Comparison of ENCODE assay signal across 7 cellular contexts in the genomic region with DNA sequence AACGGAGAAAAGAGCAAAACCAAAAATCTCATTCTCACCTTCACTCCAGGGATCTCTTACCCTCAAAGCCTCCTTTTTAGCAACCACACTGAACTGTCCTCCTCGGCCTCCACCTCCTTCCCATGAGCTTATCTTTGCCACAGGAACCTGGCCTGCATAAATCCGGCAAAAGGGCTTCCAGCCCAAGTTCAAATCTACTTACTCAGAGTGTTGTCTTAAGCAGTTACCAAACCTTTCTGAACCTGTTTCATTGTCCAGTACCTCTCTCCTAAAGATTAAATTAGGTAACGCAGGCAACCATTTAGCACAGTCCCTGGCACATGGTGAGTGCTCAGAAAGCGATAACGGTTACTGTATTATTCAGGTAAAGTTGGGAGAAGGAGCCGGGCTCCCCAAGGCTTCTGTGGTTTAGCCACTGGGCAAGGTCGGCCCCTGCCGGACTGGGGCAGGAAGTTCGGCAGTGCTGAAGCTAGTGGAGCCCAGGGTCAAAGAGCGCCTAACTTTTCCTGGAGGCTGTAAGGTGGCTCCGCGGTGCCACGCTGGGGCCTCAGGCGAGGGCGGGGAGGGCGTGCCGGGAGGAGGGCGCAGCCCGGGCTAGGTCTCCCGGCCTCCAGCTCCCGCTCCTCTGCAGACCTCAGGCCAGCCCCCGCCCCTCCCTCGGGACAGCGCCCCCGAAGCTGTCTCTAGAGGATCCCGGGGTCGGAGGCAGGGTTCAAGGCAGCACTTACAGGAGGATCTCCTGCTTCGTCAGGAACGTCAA. TPM values are rescaled to one million over a fixed set of nuclear protein-coding genes. Genes with fewer than 3 reads are reported as not detected.
DNase-seq lines count a peak whose midpoint lies in the region; FAIRE-seq and TF ChIP-seq lines count a peak whose summit lies in the region.

No MANE protein-coding gene starts in this region.

- H4K91ac ChIP-seq in H1 (replicated peaks; ENCODE audit: insufficient read length, low read length), result no peak overlapping the region

- H3K36me3 ChIP-seq in HEK293 (ENCODE audit: control insufficient read depth in 2 of 2, insufficient read depth in 1 of 2, low read length in 2 of 2) (peaks cover 14 to 47% of the 10 kb centered on the region in 2 experiments; a peak in 2 of 3 replicates), MM.1S (replicated peaks; ENCODE audit: insufficient read depth, low read length) (peaks cover 9% of the 10 kb centered on the region; the same call in 1 of the 2 replicates), H1 (ENCODE audit: control insufficient read depth in 2 of 4, insufficient read depth in 4 of 4, low read length in 3 of 4) (peaks cover 0 to 13% (median 8%) of the 10 kb centered on the region in 4 experiments; a peak in 5 of 8 replicates)

- H3K4me1 ChIP-seq in HEK293 (ENCODE audit: control insufficient read depth, insufficient read depth, low read length), result no peaks in the 10 kb centered on the region
- H3K4me1 ChIP-seq in MM.1S (ENCODE audit: low read length), result peaks cover 7% of the 10 kb centered on the region
- H3K4me1 ChIP-seq in H1 (replicated peaks in 1 of 4; ENCODE audit: control insufficient read depth in 3 of 4, insufficient read depth in 4 of 4, low read length in 3 of 4), result peaks cover 0 to 6% (median under 1%) of the 10 kb centered on the region in 4 experiments; a peak in 4 of 7 replicates

- no peak overlapping the region for H2BK120ac ChIP-seq in H1 (replicated peaks; ENCODE audit: low read depth, low read length)

- no peak overlapping the region for H4K5ac ChIP-seq in H1 (ENCODE audit: insufficient read length, low read depth, low read length)

- H3K4me3 ChIP-seq in GM12875 (ENCODE audit: low read depth, low read length) (peak overlapping the region; percentile 83), HEK293 (ENCODE audit: low read depth, low read length) (peak overlapping the region; percentile 72), MM.1S (ENCODE audit: low read length) (peak overlapping the region; percentile 93), H1 (ENCODE audit: extremely low read depth in 1 of 4, insufficient read depth in 2 of 4, low read depth in 3 of 4, low read length in 4 of 4) (peak overlapping the region; percentile 57 to 76 (median 73))

- TF ChIP-seq RAD21 in H1 (IDR thresholded peaks at IDR 0.05 in 1 of 2, conservative IDR thresholded peaks at IDR 0.05 in 1 of 2; ENCODE audit: low read depth in 2 of 2, low read length in 2 of 2), result peak; percentile 73 to 83

- TF ChIP-seq EP300 in H1 (IDR thresholded peaks at IDR 0.05; ENCODE audit: borderline replicate concordance in 1 of 2, low read depth in 2 of 2, low read length in 2 of 2), result no peak

- no peak overlapping the region for H3K14ac ChIP-seq in H1 (ENCODE audit: insufficient read length)

- H4K20me1 ChIP-seq in MM.1S (ENCODE audit: insufficient read depth, low read length) (no peaks in the 10 kb centered on the region), H1 (replicated peaks in 1 of 2; ENCODE audit: control insufficient read depth in 1 of 2, insufficient read depth in 2 of 2, low read length in 2 of 2) (peaks cover 0 to 4% of the 10 kb centered on the region in 2 experiments)

- no peak overlapping the region for H3K18ac ChIP-seq in H1 (ENCODE audit: extremely low read depth, low read length)

- H3K27ac ChIP-seq in HEK293 (ENCODE audit: extremely low read depth, low read depth, low read length), result peak overlapping the region; percentile 47; the same call in 1 of the 2 replicates
- peak overlapping the region; percentile 78 for H3K27ac ChIP-seq in MM.1S (ENCODE audit: low read length)
- no peak overlapping the region for H3K27ac ChIP-seq in H1 (ENCODE audit: low read depth, low read length)

- no peak overlapping the region for H2BK20ac ChIP-seq in H1 (ENCODE audit: low read length)

- H3K56ac ChIP-seq in H1 (replicated peaks; ENCODE audit: insufficient read length, low read depth, low read length), result no peak overlapping the region

- DNase-seq in MM.1S (peak; percentile 76), H1 (ENCODE audit: low read depth in 1 of 2, low spot score in 2 of 2) (peak in 1 of 2 experiments; percentile 84), midbrain (lab: John Stamatoyannopoulos, UW) (peak; percentile 40)
- DNase-seq in activated CD4-positive, alpha-beta T cell treated with anti-CD3 and anti-CD28 coated beads for 48 hours, result peak; percentile 82
- DNase-seq in stimulated activated CD8-positive, alpha-beta memory T cell treated with anti-CD3 and anti-CD28 coated beads, Interleukin-7, amount 100 ng/mL, for 48 hours (ENCODE audit: extremely low read depth in 1 of 2, low read depth in 1 of 2), result peak; percentile 43

- H3K4me2 ChIP-seq in MM.1S (ENCODE audit: low read depth, low read length) (peak overlapping the region; percentile 91), H1 (ENCODE audit: insufficient read depth in 1 of 2, low read depth in 2 of 2, low read length in 2 of 2) (peak overlapping the region; percentile 57 to 86)

- H3F3A ChIP-seq in MM.1S (ENCODE audit: insufficient read depth, low read length), result peaks cover 18% of the 10 kb centered on the region

- WGBS in H1 (ENCODE audit: extremely low coverage in 1 of 2, insufficient coverage in 1 of 2, insufficient read length in 1 of 2, insufficient replicate concordance in 2 of 2, low coverage in 1 of 2, low lambda C conversion rate in 2 of 2, missing lambda C conversion rate in 1 of 2), 2 experiments, result 16% methylated on average over 14 of the region's 30 CpGs; no CpG with 5 or more reads in 1 of the 2 experiments

- H3K79me2 ChIP-seq in MM.1S (ENCODE audit: low read length) (peaks cover 11% of the 10 kb centered on the region), H1 (ENCODE audit: control insufficient read depth in 1 of 2, insufficient read depth in 2 of 2, low read length in 2 of 2) (no peaks in the 10 kb centered on the region)

- no peak for FAIRE-seq in H1 (lab: Jason Lieb, UNC)

- peaks cover 5% of the 10 kb centered on the region for H3K23me2 ChIP-seq in H1 (ENCODE audit: low read depth, low read length)

- H2BK15ac ChIP-seq in H1 (ENCODE audit: low read length), result no peak overlapping the region

- no peak overlapping the region for H4K8ac ChIP-seq in H1 (ENCODE audit: extremely low read depth, insufficient read depth, low read length)

- H3K9ac ChIP-seq in MM.1S (ENCODE audit: low read length) (peak overlapping the region; percentile 81), H1 (replicated peaks in 1 of 4; ENCODE audit: extremely low read depth in 1 of 4, low read depth in 3 of 4, low read length in 3 of 4) (peak overlapping the region in 3 of 4 experiments; percentile 45 to 59 (median 56); a peak in 3 of 7 replicates)

- no peak overlapping the region for H2BK5ac ChIP-seq in H1 (ENCODE audit: low read depth, low read length)

- H3K27me3 ChIP-seq in MM.1S (replicated peaks; ENCODE audit: insufficient read depth, low read length) (no peaks in the 10 kb centered on the region), H1 (replicated peaks in 1 of 4; ENCODE audit: control insufficient read depth in 3 of 4, extremely low read depth in 1 of 4, insufficient read depth in 3 of 4, low read length in 3 of 4) (no peaks in the 10 kb centered on the region)

- no peaks in the 10 kb centered on the region for H3K9me2 ChIP-seq in MM.1S (replicated peaks; ENCODE audit: insufficient read depth, low read length)

- peak overlapping the region; percentile 28 for H3K4ac ChIP-seq in H1 (replicated peaks; ENCODE audit: insufficient read length, low read depth, low read length)

- H2BK12ac ChIP-seq in H1 (ENCODE audit: low read depth, low read length), result no peak overlapping the region

- no peak overlapping the region for H2AK5ac ChIP-seq in H1 (ENCODE audit: low read depth, low read length)

- H2AFZ ChIP-seq in MM.1S (ENCODE audit: low read length) (peak overlapping the region; percentile 91), H1 (ENCODE audit: low read length) (no peak overlapping the region; the same call in 1 of the 2 replicates)

- TF ChIP-seq CTCF in GM12875 (IDR thresholded peaks at IDR 0.05; ENCODE audit: borderline replicate concordance, insufficient read depth, low read depth, low read length) (peak; percentile 49; the same call in 1 of the 2 replicates), HEK293 (tag by site-specific recombination; IDR thresholded peaks at IDR 0.05) (peak; percentile 81), MM.1S (IDR thresholded peaks at IDR 0.05; ENCODE audit: low read length) (peak; percentile 48), H1 (IDR thresholded peaks at IDR 0.05; ENCODE audit: control extremely low read depth in 1 of 3, insufficient read depth in 1 of 3, low read depth in 1 of 3, low read length in 3 of 3) (peak; percentile 71 to 76 (median 71))

- H3K79me1 ChIP-seq in H1 (ENCODE audit: low read depth, low read length), result peaks cover 6% of the 10 kb centered on the region

- no peak overlapping the region for H3K23ac ChIP-seq in H1 (ENCODE audit: insufficient read length)

- POLR2A ChIA-PET in HEK293 (lab: Yijun Ruan, JAX) (interaction anchor here (0.5 to 3.0 kb wide), 28 partner anchors 8 to 722 kb away, joined by 3 to 38 read pairs (median 5); a partner anchor contains a TSS), H1 (lab: Charles Lee; ENCODE audit: partially characterized antibody) (interaction anchor here (0.8 to 2.3 kb wide), 8 partner anchors 10 to 58 kb away, joined by 3 to 12 read pairs (median 4); a partner anchor contains a TSS)

- H3K9me3 ChIP-seq in HEK293 (ENCODE audit: control insufficient read depth, insufficient read depth, low read depth, low read length), result no peaks in the 10 kb centered on the region
- H3K9me3 ChIP-seq in MM.1S (replicated peaks; ENCODE audit: insufficient read depth, low read length), result no peaks in the 10 kb centered on the region
- H3K9me3 ChIP-seq in H1 (ENCODE audit: insufficient read depth in 2 of 2, low read depth in 1 of 2, low read length in 1 of 2), result no peaks in the 10 kb centered on the region

- CTCF ChIA-PET in HEK293 (lab: Yijun Ruan, JAX), result interaction anchor here (0.7 to 4.8 kb wide), 14 partner anchors 10 to 653 kb away, joined by 3 to 38 read pairs (median 4); a partner anchor contains a TSS
- CTCF ChIA-PET in H1 (lab: Charles Lee; ENCODE audit: partially characterized antibody), result interaction anchor here (0.5 to 4.6 kb wide), 36 partner anchors 9 to 1859 kb away, joined by 3 to 47 read pairs (median 4); a partner anchor contains a TSS

- TF ChIP-seq POLR2A in H1 (IDR thresholded peaks at IDR 0.05; ENCODE audit: control extremely low read depth in 1 of 2, low read depth in 2 of 2, low read length in 2 of 2), result no peak; a peak in 1 of 3 replicates

RNA-seq across cellular contexts. Expression of a gene that starts 0.6 kb away (rescaled TPM):
- total RNA-seq in H1 (2021; fragmentation: NEBNext Ultra II Directional; extraction: Animal tissue kit (Norgen Biotek cat#: 25700)), result 26.0 and 29.1 TPM in 2 replicates
- 50.4 and 63.5 TPM in 2 replicates for polyA plus RNA-seq in H1 (2011; rRNA removed)
- 38.4 TPM for polyA plus RNA-seq in H1 (2011; cell fraction: cytosol; rRNA removed)
- 45.0 TPM for polyA plus RNA-seq in H1 (2011; cell fraction: nucleus; rRNA removed)
- 23.9 to 40.2 TPM (median 38.3 TPM) in 4 replicates for polyA plus RNA-seq in H1 (2012, experiment 1 of 2)
- polyA plus RNA-seq in H1 (2012, experiment 2 of 2), result 39.5 TPM
- 34.1 TPM for polyA plus RNA-seq in H1 (2013, experiment 1 of 2)
- polyA plus RNA-seq in H1 (2013, experiment 2 of 2), result 34.8 TPM
- 11.5 and 15.4 TPM in 2 replicates for polyA minus RNA-seq in H1 (2011; rRNA and poly(A)+ RNA removed)
- polyA minus RNA-seq in H1 (2011; cell fraction: cytosol; rRNA and poly(A)+ RNA removed), result 10.4 TPM
- 5.3 TPM for polyA minus RNA-seq in H1 (2011; cell fraction: nucleus; rRNA and poly(A)+ RNA removed)

RNA-seq across cellular contexts. Expression of a gene that starts 0.9 kb away (rescaled TPM):
- 3.7 and 5.6 TPM in 2 replicates for total RNA-seq in H1 (2021; fragmentation: NEBNext Ultra II Directional; extraction: Animal tissue kit (Norgen Biotek cat#: 25700))
- 1.8 and 3.0 TPM in 2 replicates for polyA plus RNA-seq in H1 (2011; rRNA removed)
- 2.1 TPM for polyA plus RNA-seq in H1 (2011; cell fraction: cytosol; rRNA removed)
- polyA plus RNA-seq in H1 (2011; cell fraction: nucleus; rRNA removed), result 4.1 TPM
- 2.3 to 4.1 TPM (median 3.7 TPM) in 4 replicates for polyA plus RNA-seq in H1 (2012, experiment 1 of 2)
- 2.6 TPM for polyA plus RNA-seq in H1 (2012, experiment 2 of 2)
- 1.9 TPM for polyA plus RNA-seq in H1 (2013, experiment 1 of 2)
- 1.5 TPM for polyA plus RNA-seq in H1 (2013, experiment 2 of 2)
- polyA minus RNA-seq in H1 (2011; rRNA and poly(A)+ RNA removed), result 9.6 and 10.3 TPM in 2 replicates
- polyA minus RNA-seq in H1 (2011; cell fraction: cytosol; rRNA and poly(A)+ RNA removed), result 4.4 TPM
- 9.9 TPM for polyA minus RNA-seq in H1 (2011; cell fraction: nucleus; rRNA and poly(A)+ RNA removed)

RNA-seq across cellular contexts. Expression of a gene that starts 16.2 kb away (rescaled TPM):
- 0.19 TPM in 1 of 2 replicates, not detected in the other for total RNA-seq in H1 (2021; fragmentation: NEBNext Ultra II Directional; extraction: Animal tissue kit (Norgen Biotek cat#: 25700))
- polyA plus RNA-seq in H1 (2011; rRNA removed), result 0.03 and 0.05 TPM in 2 replicates
- polyA plus RNA-seq in H1 (2011; cell fraction: cytosol; rRNA removed), result not detected
- polyA plus RNA-seq in H1 (2011; cell fraction: nucleus; rRNA removed), result 0.16 TPM
- 0.39 TPM in 1 of 4 replicates, not detected in the others for polyA plus RNA-seq in H1 (2012, experiment 1 of 2)
- polyA plus RNA-seq in H1 (2012, experiment 2 of 2), result not detected
- polyA plus RNA-seq in H1 (2013, experiment 1 of 2), result 0.02 TPM
- polyA plus RNA-seq in H1 (2013, experiment 2 of 2), result 0.04 TPM
- 0.09 and 0.27 TPM in 2 replicates for polyA minus RNA-seq in H1 (2011; rRNA and poly(A)+ RNA removed)
- polyA minus RNA-seq in H1 (2011; cell fraction: cytosol; rRNA and poly(A)+ RNA removed), result not detected
- polyA minus RNA-seq in H1 (2011; cell fraction: nucleus; rRNA and poly(A)+ RNA removed), result not detected

RNA-seq across cellular contexts. Expression of a gene that starts 32.0 kb away (rescaled TPM):
- total RNA-seq in H1 (2021; fragmentation: NEBNext Ultra II Directional; extraction: Animal tissue kit (Norgen Biotek cat#: 25700)), result 42.7 and 43.6 TPM in 2 replicates
- 43.0 and 62.4 TPM in 2 replicates for polyA plus RNA-seq in H1 (2011; rRNA removed)
- polyA plus RNA-seq in H1 (2011; cell fraction: cytosol; rRNA removed), result 31.1 TPM
- polyA plus RNA-seq in H1 (2011; cell fraction: nucleus; rRNA removed), result 103 TPM
- polyA plus RNA-seq in H1 (2012, experiment 1 of 2), result 29.8 to 49.9 TPM (median 46.1 TPM) in 4 replicates
- polyA plus RNA-seq in H1 (2012, experiment 2 of 2), result 37.6 TPM
- polyA plus RNA-seq in H1 (2013, experiment 1 of 2), result 71.9 TPM
- 65.7 TPM for polyA plus RNA-seq in H1 (2013, experiment 2 of 2)
- 34.0 and 63.8 TPM in 2 replicates for polyA minus RNA-seq in H1 (2011; rRNA and poly(A)+ RNA removed)
- 52.3 TPM for polyA minus RNA-seq in H1 (2011; cell fraction: cytosol; rRNA and poly(A)+ RNA removed)
- polyA minus RNA-seq in H1 (2011; cell fraction: nucleus; rRNA and poly(A)+ RNA removed), result 41.9 TPM

RNA-seq across cellular contexts. Expression of a gene that starts 32.4 kb away (rescaled TPM):
- 101 and 102 TPM in 2 replicates for total RNA-seq in H1 (2021; fragmentation: NEBNext Ultra II Directional; extraction: Animal tissue kit (Norgen Biotek cat#: 25700))
- polyA plus RNA-seq in H1 (2011; rRNA removed), result 59.4 and 60.1 TPM in 2 replicates
- 79.9 TPM for polyA plus RNA-seq in H1 (2011; cell fraction: cytosol; rRNA removed)
- polyA plus RNA-seq in H1 (2011; cell fraction: nucleus; rRNA removed), result 44.8 TPM
- polyA plus RNA-seq in H1 (2012, experiment 1 of 2), result 65.6 to 86.2 TPM (median 72.5 TPM) in 4 replicates
- polyA plus RNA-seq in H1 (2012, experiment 2 of 2), result 48.2 TPM
- polyA plus RNA-seq in H1 (2013, experiment 1 of 2), result 61.7 TPM
- polyA plus RNA-seq in H1 (2013, experiment 2 of 2), result 61.3 TPM
- polyA minus RNA-seq in H1 (2011; rRNA and poly(A)+ RNA removed), result 50.6 and 54.8 TPM in 2 replicates
- polyA minus RNA-seq in H1 (2011; cell fraction: cytosol; rRNA and poly(A)+ RNA removed), result 22.3 TPM
- polyA minus RNA-seq in H1 (2011; cell fraction: nucleus; rRNA and poly(A)+ RNA removed), result 29.1 TPM
